15 cellular contexts compared by ENCODE assay signal in genomic region chr9:76311576-76311975, GRCh38.
DNase-seq lines count a peak whose midpoint lies in the region; TF ChIP-seq lines count a peak whose summit lies in the region.
"Had no signal": no experiment of that assay in that cellular context is flagged by ENCODE, and none has a peak within 500 bp of the region (broad histone marks: within the 10 kb centered on the region; RNA-seq: fewer than 3 reads in every experiment).

No MANE protein-coding gene starts in this region.

- no peaks in the 10 kb centered on the region for H3K36me3 Mint-ChIP-seq in Caco-2 (ENCODE audit: insufficient read depth, unreplicated experiment)
- H3K36me3 Mint-ChIP-seq: CD8-positive, alpha-beta memory T cell; IgD-negative memory B cell had no signal

- CTCF ChIA-PET in Caco-2 (lab: Charles Lee) (no interaction called here), PC-9 (lab: Charles Lee) (interaction anchor here (0.6 to 0.8 kb wide), 5 partner anchors 68 to 1263 kb away, joined by 3 to 12 read pairs (median 4); no protein-coding TSS in a partner anchor)

- H3K27me3 ChIP-seq in Caco-2 (replicated peaks; ENCODE audit: control insufficient read depth, insufficient read depth, low read length) (no peaks in the 10 kb centered on the region), PC-9 (ENCODE audit: insufficient read depth, low read depth) (no peaks in the 10 kb centered on the region), smooth muscle cell (ENCODE audit: low read depth) (no peaks in the 10 kb centered on the region), tibial nerve (no peaks in the 10 kb centered on the region)
- H3K27me3 ChIP-seq: BLaER1 had no signal

- no peak overlapping the region for H3K4me3 Mint-ChIP-seq in Caco-2 (ENCODE audit: unreplicated experiment)
- H3K4me3 Mint-ChIP-seq: CD8-positive, alpha-beta memory T cell; H9; IgD-negative memory B cell had no signal

- H3K79me2 ChIP-seq in PC-9 (ENCODE audit: low read depth) (no peaks in the 10 kb centered on the region), smooth muscle cell (ENCODE audit: low read depth) (no peaks in the 10 kb centered on the region)

- no peaks in the 10 kb centered on the region for H3K9me3 Mint-ChIP-seq in Caco-2 (ENCODE audit: unreplicated experiment)
- H3K9me3 Mint-ChIP-seq: CD8-positive, alpha-beta memory T cell; H9; IgD-negative memory B cell had no signal

- H3K9me2 ChIP-seq in PC-9 (ENCODE audit: insufficient read depth) = no peaks in the 10 kb centered on the region

- intact Hi-C loops in Caco-2 (cut with micrococcal nuclease; ENCODE audit: unreplicated experiment) (loop anchor here (10.0 kb wide), 1 partner anchor 63 kb away; no protein-coding TSS in a partner anchor), PC-9 (cut with micrococcal nuclease; ENCODE audit: unreplicated experiment) (loop anchor here (1.0 to 10.0 kb wide), 5 partner anchors 56 to 1227 kb away; partner anchors contain the start of genes NMRK1, OSTF1 and RFK)

- H3K27me3 Mint-ChIP-seq in Caco-2 (ENCODE audit: insufficient read depth, unreplicated experiment) = no peaks in the 10 kb centered on the region

- peak overlapping the region; percentile 51 for H3K9ac ChIP-seq in smooth muscle cell (ENCODE audit: low read depth)
- H3K9ac ChIP-seq: BLaER1 had no signal

- H4K20me1 ChIP-seq in PC-9 (ENCODE audit: insufficient read depth) (no peaks in the 10 kb centered on the region), smooth muscle cell (ENCODE audit: low read depth) (no peaks in the 10 kb centered on the region)
- H4K20me1 ChIP-seq: BLaER1 had no signal

- H3K36me3 ChIP-seq in Caco-2 (ENCODE audit: control insufficient read depth, insufficient read depth, low read length) = no peaks in the 10 kb centered on the region
- H3K36me3 ChIP-seq in PC-9 (ENCODE audit: low read depth) = no peaks in the 10 kb centered on the region
- H3K36me3 ChIP-seq in smooth muscle cell (ENCODE audit: low read depth) = no peaks in the 10 kb centered on the region
- H3K36me3 ChIP-seq in tibial nerve = no peaks in the 10 kb centered on the region
- H3K36me3 ChIP-seq: BLaER1 had no signal

- H3K9me3 ChIP-seq in Caco-2 = no peaks in the 10 kb centered on the region
- H3K9me3 ChIP-seq in PC-9 (ENCODE audit: insufficient read depth, low read depth) = no peaks in the 10 kb centered on the region
- H3K9me3 ChIP-seq in smooth muscle cell (replicated peaks; ENCODE audit: low read depth) = no peaks in the 10 kb centered on the region
- no peaks in the 10 kb centered on the region for H3K9me3 ChIP-seq in tibial nerve
- H3K9me3 ChIP-seq: BLaER1 had no signal

- peak overlapping the region; percentile 78 for H3K27ac ChIP-seq in PC-9
- peak overlapping the region; percentile 77 for H3K27ac ChIP-seq in smooth muscle cell (ENCODE audit: low read depth)
- H3K27ac ChIP-seq in tibial nerve = no peak overlapping the region
- H3K27ac ChIP-seq: BLaER1 had no signal

- DNase-seq in Caco-2 = no peak
- DNase-seq in PC-9 = peak; percentile 66 to 88
- DNase-seq in islet precursor cell = peak; percentile 64
- no peak for DNase-seq in smooth muscle cell (lab: John Stamatoyannopoulos, UW; ENCODE audit: unreplicated experiment)
- DNase-seq in tibial nerve (ENCODE audit: low spot score in 2 of 2) = no peak
- no peak for DNase-seq in GM10266 (ENCODE audit: extremely low spot score)
- DNase-seq in activated CD4-positive, CD25-positive, alpha-beta regulatory T cell (lab: John Stamatoyannopoulos, UW) = no peak
- DNase-seq: 8988T; AML-193; CD8-positive, alpha-beta memory T cell; DMS79; GOT3; H9 had no signal

- H3K4me3 ChIP-seq in Caco-2 (ENCODE audit: low read depth, low read length) (no peak overlapping the region), PC-9 (no peak overlapping the region), smooth muscle cell (no peak overlapping the region), tibial nerve (no peak overlapping the region)
- H3K4me3 ChIP-seq: BLaER1 had no signal

- POLR2A ChIA-PET in Caco-2 (lab: Charles Lee) = no interaction called here
- POLR2A ChIA-PET in PC-9 (lab: Charles Lee; ENCODE audit: unreplicated experiment) = interaction anchor here (1.0 kb wide), 1 partner anchor 82 kb away, joined by 4 read pairs; the partner anchor contains the start of gene RFK

- TF ChIP-seq POLR2A in tibial nerve (IDR thresholded peaks at IDR 0.05) = no peak

- H3K27ac Mint-ChIP-seq in Caco-2 (ENCODE audit: unreplicated experiment) = peak overlapping the region; percentile 70
- H3K27ac Mint-ChIP-seq: CD8-positive, alpha-beta memory T cell; H9; IgD-negative memory B cell had no signal

- BruUV-seq in Caco-2 (replicated peaks; lab: Mats Ljungman, UMichigan) = no TSS peak
- BruUV-seq in PC-9 (replicated peaks; lab: Mats Ljungman, UMichigan) = no TSS peak

- no peaks in the 10 kb centered on the region for H3K4me1 Mint-ChIP-seq in Caco-2 (ENCODE audit: low read depth, unreplicated experiment)
- H3K4me1 Mint-ChIP-seq: CD8-positive, alpha-beta memory T cell; IgD-negative memory B cell had no signal

- WGBS in smooth muscle cell (ENCODE audit: low lambda C conversion rate) = 71% methylated on average over 5 of the region's 5 CpGs
- 78 to 83% methylated on average over 5 of the region's 5 CpGs for whole genome bisulfite sequencing in tibial nerve, 2 donors

- peak overlapping the region; percentile 61 for H3K4me2 ChIP-seq in PC-9
- H3K4me2 ChIP-seq in smooth muscle cell = no peak overlapping the region
- H3K4me2 ChIP-seq: BLaER1 had no signal

- no peak overlapping the region for H2AFZ ChIP-seq in PC-9
- no peak overlapping the region for H2AFZ ChIP-seq in smooth muscle cell (ENCODE audit: low read depth)

- TF ChIP-seq CTCF in Caco-2 (IDR thresholded peaks at IDR 0.05; ENCODE audit: insufficient read depth in 1 of 2, low read depth in 1 of 2, low read length in 1 of 2, severe bottlenecking in 1 of 2, unreplicated experiment in 1 of 2) (no peak), PC-9 (conservative IDR thresholded peaks at IDR 0.05) (no peak), smooth muscle cell (IDR thresholded peaks at IDR 0.05; ENCODE audit: borderline replicate concordance, insufficient read depth, poor library complexity, severe bottlenecking) (no peak), tibial nerve (IDR thresholded peaks at IDR 0.05) (no peak), GM10266 (IDR thresholded peaks at IDR 0.05; ENCODE audit: control insufficient read depth, insufficient read depth, low read depth, missing control alignments) (no peak)

- H3K4me1 ChIP-seq in Caco-2 = no peaks in the 10 kb centered on the region
- peaks cover 47% of the 10 kb centered on the region for H3K4me1 ChIP-seq in PC-9 (replicated peaks; ENCODE audit: insufficient read depth)
- H3K4me1 ChIP-seq in smooth muscle cell (ENCODE audit: low read depth) = no peaks in the 10 kb centered on the region
- H3K4me1 ChIP-seq in tibial nerve = no peaks in the 10 kb centered on the region

- H3F3A ChIP-seq in PC-9 (ENCODE audit: insufficient read depth, low read depth) (peaks cover 28% of the 10 kb centered on the region), smooth muscle cell (ENCODE audit: low read depth) (no peaks in the 10 kb centered on the region)

- TF ChIP-seq EP300 in tibial nerve (IDR thresholded peaks at IDR 0.05) = no peak

Comparison
In these comparisons a context has a peak if more than half of its experiments do, and no peak if none do; other contexts are left out.
1. DNase-seq: peak in PC-9 (2 of 2) and islet precursor cell (single experiment); none in Caco-2 (0 of 2), smooth muscle cell (single experiment), tibial nerve (0 of 2), GM10266 (single experiment) and activated CD4-positive, CD25-positive, alpha-beta regulatory T cell (0 of 4).
2. H3K27ac ChIP-seq: peak in PC-9 (single experiment) and smooth muscle cell (single experiment); none in tibial nerve (0 of 4).